Comparison of ENCODE assay signal across 19 cellular contexts in genomic region chr6:139687055-139687454, GRCh38.
A peak's percentile ranks its signal among the peaks of the same experiment; 100 is the strongest.
DNase-seq lines count a peak whose midpoint lies in the region; ATAC-seq and TF ChIP-seq lines count a peak whose summit lies in the region.
"Had no signal": no experiment of that assay in that cellular context is flagged by ENCODE, and none has a peak within 500 bp of the region (broad histone marks: within the 10 kb centered on the region; RNA-seq: fewer than 3 reads in every experiment).

No MANE protein-coding gene starts in this region.

- H3K4me2 ChIP-seq in neural progenitor cell: no peak overlapping the region
- H3K4me2 ChIP-seq: A549 had no signal

- H3K36me3 Mint-ChIP-seq in neural progenitor cell: no peaks in the 10 kb centered on the region

- H3K27me3 ChIP-seq in cardiac muscle cell (no peaks in the 10 kb centered on the region), neural progenitor cell (no peaks in the 10 kb centered on the region), skeletal muscle tissue (ENCODE audit: control insufficient read depth in 3 of 3, insufficient read depth in 3 of 3, low read length in 3 of 3) (no peaks in the 10 kb centered on the region)

- no peak for TF ChIP-seq CTCF in cardiac muscle cell (IDR thresholded peaks at IDR 0.05; ENCODE audit: low read depth, low read length)
- TF ChIP-seq CTCF in neural progenitor cell (IDR thresholded peaks at IDR 0.05): no peak

- no peak overlapping the region for H3K27ac Mint-ChIP-seq in neural progenitor cell
- H3K27ac Mint-ChIP-seq: CD4-positive, alpha-beta T cell had no signal

- no peaks in the 10 kb centered on the region for H3F3A ChIP-seq in neural progenitor cell (ENCODE audit: low read depth)

- H4K20me1 ChIP-seq in neural progenitor cell (ENCODE audit: low read depth): no peaks in the 10 kb centered on the region

- no peak for ATAC-seq in left cardiac atrium
- ATAC-seq: A549 had no signal

- no peak overlapping the region for H3K4me3 Mint-ChIP-seq in neural progenitor cell
- H3K4me3 Mint-ChIP-seq: CD4-positive, alpha-beta T cell had no signal

- H3K4me1 Mint-ChIP-seq in neural progenitor cell: peaks cover 4% of the 10 kb centered on the region

- peak overlapping the region; percentile 10 for H2AFZ ChIP-seq in neural progenitor cell (replicated peaks)
- H2AFZ ChIP-seq: GM23248 had no signal

- peaks cover 4% of the 10 kb centered on the region for H3K27me3 Mint-ChIP-seq in neural progenitor cell (ENCODE audit: insufficient read depth, low read depth)
- H3K27me3 Mint-ChIP-seq: CD4-positive, alpha-beta T cell had no signal

- no peak overlapping the region for H3K4me3 ChIP-seq in cardiac muscle cell
- no peak overlapping the region for H3K4me3 ChIP-seq in neural progenitor cell
- no peak overlapping the region for H3K4me3 ChIP-seq in skeletal muscle tissue (ENCODE audit: low read length in 3 of 3)
- H3K4me3 ChIP-seq: A549, GM23248 had no signal

- H3K9ac ChIP-seq in neural progenitor cell (no peak overlapping the region), skeletal muscle tissue (ENCODE audit: low read depth in 1 of 3, low read length in 3 of 3) (no peak overlapping the region)
- H3K9ac ChIP-seq: GM23248 had no signal

- intact Hi-C loops in left cardiac atrium (cut with DNase I): no loop called here

- H3K4me1 ChIP-seq in cardiac muscle cell (ENCODE audit: low read depth) (peaks cover 14% of the 10 kb centered on the region), neural progenitor cell (no peaks in the 10 kb centered on the region), skeletal muscle tissue (ENCODE audit: control insufficient read depth in 3 of 3, insufficient read depth in 3 of 3, low read length in 3 of 3) (peaks cover 0 to 13% (median 4%) of the 10 kb centered on the region in 3 donors)
- H3K4me1 ChIP-seq: A549 had no signal

- H3K27ac ChIP-seq in cardiac muscle cell: peak overlapping the region; percentile 59
- H3K27ac ChIP-seq in neural progenitor cell: no peak overlapping the region
- H3K27ac ChIP-seq in skeletal muscle tissue (ENCODE audit: low read depth, low read length): peak overlapping the region; percentile 42
- H3K27ac ChIP-seq in substantia nigra (ENCODE audit: low read depth, low read length, poor library complexity, severe bottlenecking): no peak overlapping the region
- H3K27ac ChIP-seq: 22Rv1, A549, C4-2B, GM23248, HL-60 had no signal

- DNase-seq in cardiac muscle cell (ENCODE audit: low read depth in 1 of 2, low spot score in 1 of 2): no peak
- DNase-seq in left cardiac atrium: no peak
- no peak for DNase-seq in neural progenitor cell (ENCODE audit: low spot score)
- DNase-seq in substantia nigra (lab: John Stamatoyannopoulos, UW): no peak
- no peak for DNase-seq in HK-2 (ENCODE audit: unreplicated experiment)
- DNase-seq in stimulated activated CD8-positive, alpha-beta memory T cell treated with anti-CD3 and anti-CD28 coated beads, Interleukin-4, amount 100 ng/mL, for 48 hours: no peak
- DNase-seq: AML-193; CD4-positive, alpha-beta T cell; DMS153; DMS79; GF-D8; HCEC 1CT; IMR-90 had no signal

- H3K9me3 Mint-ChIP-seq in neural progenitor cell: no peaks in the 10 kb centered on the region
- H3K9me3 Mint-ChIP-seq: CD4-positive, alpha-beta T cell had no signal

- H3K36me3 ChIP-seq in cardiac muscle cell: no peaks in the 10 kb centered on the region
- no peaks in the 10 kb centered on the region for H3K36me3 ChIP-seq in neural progenitor cell
- no peaks in the 10 kb centered on the region for H3K36me3 ChIP-seq in skeletal muscle tissue (ENCODE audit: control insufficient read depth in 3 of 3, insufficient read depth in 3 of 3, low read length in 3 of 3)

- no peaks in the 10 kb centered on the region for H3K79me2 ChIP-seq in neural progenitor cell (ENCODE audit: low read depth)

- H3K9me3 ChIP-seq in cardiac muscle cell (ENCODE audit: low read depth) (no peaks in the 10 kb centered on the region), neural progenitor cell (ENCODE audit: low read depth) (no peaks in the 10 kb centered on the region), skeletal muscle tissue (ENCODE audit: control insufficient read depth in 3 of 3, low read length in 3 of 3) (no peaks in the 10 kb centered on the region)
- H3K9me3 ChIP-seq: A549 had no signal

Comparison
In these comparisons a context has a peak if more than half of its experiments do, and no peak if none do; other contexts are left out.
1. H3K27ac ChIP-seq: peak in cardiac muscle cell (single experiment) and skeletal muscle tissue (single experiment); none in neural progenitor cell (single experiment) and substantia nigra (single experiment).